Comparison of ENCODE assay signal across 26 cellular contexts in the genomic region with DNA sequence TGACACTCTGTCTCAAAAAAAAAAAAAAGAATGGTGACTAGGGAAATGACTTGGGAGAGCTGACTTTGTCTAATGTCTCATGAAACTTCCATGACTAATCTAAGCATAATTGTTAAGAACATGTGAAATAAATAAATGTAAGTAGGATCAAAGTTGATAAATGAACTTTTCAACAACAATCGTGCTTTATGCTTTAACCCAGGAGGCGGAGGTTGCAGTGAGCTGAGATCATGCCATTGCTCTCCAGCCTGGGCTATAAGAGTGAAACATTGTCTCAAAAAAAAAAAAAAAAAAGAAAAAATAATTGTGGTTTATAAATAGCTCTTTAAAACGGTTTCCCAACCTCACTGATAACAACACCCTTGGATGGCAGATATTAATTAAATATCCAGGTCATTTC.
"Had no signal": no experiment of that assay in that cellular context is flagged by ENCODE, and none has a peak within 500 bp of the region (broad histone marks: within the 10 kb centered on the region; RNA-seq: fewer than 3 reads in every experiment).

No MANE protein-coding gene starts in this region.

- H2AFZ ChIP-seq: hepatocyte had no signal

- H3K9me3 Mint-ChIP-seq: mesothelial cell of epicardium; naive B cell; natural killer cell; nephron progenitor cell; stimulated activated naive B cell treated with anti-CD40 and anti-IgM and Interleukin-4, amounts not matched to agents 10 μg/mL and 1 μg/mL and 100 μg/mL, for 72 hours had no signal

- H3K27ac Mint-ChIP-seq: mesothelial cell of epicardium; naive B cell; natural killer cell; nephron progenitor cell; stimulated activated naive B cell treated with anti-CD40 and anti-IgM and Interleukin-4, amounts not matched to agents 10 μg/mL and 1 μg/mL and 100 μg/mL, for 72 hours had no signal

- H3K4me1 ChIP-seq: left ventricle myocardium inferior, prostate gland, stomach, tibial artery, upper lobe of right lung had no signal

- H3K4me1 Mint-ChIP-seq: naive B cell; natural killer cell; stimulated activated naive B cell treated with anti-CD40 and anti-IgM and Interleukin-4, amounts not matched to agents 10 μg/mL and 1 μg/mL and 100 μg/mL, for 72 hours had no signal

- ATAC-seq: natural killer cell; right cardiac atrium; sciatic nerve; stimulated activated naive B cell treated with anti-CD40 and anti-IgM and Interleukin-4, amounts not matched to agents 10 μg/mL and 1 μg/mL and 100 μg/mL, for 72 hours; stimulated activated naive CD8-positive, alpha-beta T cell treated with anti-CD3 and anti-CD28 coated beads, Interleukin-15, Interleukin-2, amounts not matched to agents 100 U/mL and 50 U/mL, for 24 hours; upper lobe of right lung had no signal

- H3K36me3 ChIP-seq: left ventricle myocardium inferior, ovary, prostate gland, stomach, thoracic aorta, upper lobe of right lung had no signal

- H3K27me3 ChIP-seq: hepatocyte, stomach, tibial artery, upper lobe of right lung had no signal

- H3K4me3 Mint-ChIP-seq: mesothelial cell of epicardium; naive B cell; natural killer cell; nephron progenitor cell; stimulated activated naive B cell treated with anti-CD40 and anti-IgM and Interleukin-4, amounts not matched to agents 10 μg/mL and 1 μg/mL and 100 μg/mL, for 72 hours had no signal

- DNase-seq: islet precursor cell; left ventricle myocardium inferior; mesendoderm; naive B cell; natural killer cell; nephron progenitor cell; ovary; retina; right cardiac atrium; stimulated activated CD4-positive, alpha-beta T cell treated with anti-CD3 and anti-CD28 coated beads, Interleukin-12 subunit alpha, Interleukin-12 subunit beta, amount 100 ng/mL, for 4 hours; stimulated activated CD4-positive, alpha-beta T cell treated with anti-CD3 and anti-CD28 coated beads, Interleukin-15, amount 100 ng/mL, for 24 hours; stimulated activated CD4-positive, alpha-beta T cell treated with anti-CD3 and anti-CD28 coated beads, Interleukin-2, amount 100 ng/mL, for 24 hours; stimulated activated CD4-positive, alpha-beta T cell treated with anti-CD3 and anti-CD28 coated beads, Interleukin-4, amount 100 ng/mL, for 1 hour; stimulated activated naive B cell treated with anti-CD40 and anti-IgM and Interleukin-4, amounts not matched to agents 10 μg/mL and 1 μg/mL and 100 μg/mL, for 72 hours; stimulated activated naive CD8-positive, alpha-beta T cell treated with anti-CD3 and anti-CD28 coated beads, Interleukin-15, Interleukin-2, amounts not matched to agents 100 U/mL and 50 U/mL, for 24 hours; stomach; tibial artery; trophoblast cell; upper lobe of right lung had no signal

- H3K79me2 ChIP-seq: hepatocyte had no signal

- H3K4me2 ChIP-seq: hepatocyte had no signal

- H3K36me3 Mint-ChIP-seq: mesothelial cell of epicardium; naive B cell; natural killer cell; stimulated activated naive B cell treated with anti-CD40 and anti-IgM and Interleukin-4, amounts not matched to agents 10 μg/mL and 1 μg/mL and 100 μg/mL, for 72 hours had no signal

- H3K4me3 ChIP-seq: hepatocyte, left ventricle myocardium inferior, lung, ovary, prostate gland, skin epidermis, stomach, thoracic aorta, tibial artery, upper lobe of right lung had no signal

- H3K27ac ChIP-seq: hepatocyte, left ventricle myocardium inferior, ovary, prostate gland, skin epidermis, stomach, thoracic aorta, tibial artery, upper lobe of right lung had no signal

- H3K9me3 ChIP-seq: left ventricle myocardium inferior, ovary, prostate gland, stomach, thoracic aorta, tibial artery, upper lobe of right lung had no signal

- H3K27me3 Mint-ChIP-seq: naive B cell; stimulated activated naive B cell treated with anti-CD40 and anti-IgM and Interleukin-4, amounts not matched to agents 10 μg/mL and 1 μg/mL and 100 μg/mL, for 72 hours had no signal
